26 cellular contexts compared by ENCODE assay signal in the genomic region with DNA sequence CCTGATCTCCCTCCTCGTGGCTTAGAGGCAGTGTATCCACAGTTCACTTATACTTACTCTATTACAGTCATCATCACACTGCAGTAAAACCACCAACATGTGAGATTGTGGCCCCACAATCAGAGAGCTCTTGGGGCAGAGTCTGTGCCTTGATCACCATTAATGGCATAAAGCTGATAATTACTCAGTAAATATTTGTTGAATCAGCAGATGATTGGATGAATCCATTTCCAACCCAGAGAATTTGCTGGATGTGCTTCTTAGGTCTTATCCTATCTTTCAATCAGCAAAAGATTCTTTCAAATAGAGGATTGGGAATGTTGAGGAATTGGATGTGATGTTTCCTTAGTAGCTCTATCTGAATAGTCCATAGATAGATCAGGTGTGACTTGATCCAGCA.
"Had no signal": no experiment of that assay in that cellular context is flagged by ENCODE, and none has a peak within 500 bp of the region (broad histone marks: within the 10 kb centered on the region; RNA-seq: fewer than 3 reads in every experiment).

No MANE protein-coding gene starts in this region.

- ATAC-seq: effector memory CD8-positive, alpha-beta T cell; esophagus mucosa; gastrocnemius medialis; heart right ventricle; left cardiac atrium; left lung; left ventricle myocardium superior; lower lobe of right lung; mucosa of descending colon had no signal

- H3K9me3 ChIP-seq: colonic mucosa, esophagus squamous epithelium, gastrocnemius medialis, heart right ventricle, left lung, lower lobe of right lung, mucosa of descending colon had no signal

- H3K27me3 ChIP-seq: colonic mucosa, esophagus squamous epithelium, gastrocnemius medialis had no signal

- FAIRE-seq: endometrium, islet of Langerhans, keratinocyte had no signal

- H3K27ac ChIP-seq: colonic mucosa, epithelial cell of prostate, esophagus squamous epithelium, gastrocnemius medialis, heart right ventricle, left lung, lower lobe of right lung had no signal

- DNase-seq: colonic mucosa; cortex of kidney; effector CD8-positive, alpha-beta T cell; effector memory CD8-positive, alpha-beta T cell; endodermal cell; erythroblast; esophagus squamous epithelium; foreskin fibroblast; foreskin melanocyte; gastrocnemius medialis; glutamatergic neuron; head of caudate nucleus; heart right ventricle; hippocampal formation; left cardiac atrium; left lung; left ventricle myocardium superior; lower lobe of right lung; mesenchymal stem cell; mucosa of descending colon; naive B cell had no signal

- H3K36me3 ChIP-seq: colonic mucosa, esophagus squamous epithelium, gastrocnemius medialis, heart right ventricle, left lung, lower lobe of right lung had no signal

- H3K4me3 ChIP-seq: colonic mucosa, esophagus squamous epithelium, gastrocnemius medialis, heart right ventricle, left lung, lower lobe of right lung, mucosa of descending colon had no signal

- H3K4me1 ChIP-seq: colonic mucosa, gastrocnemius medialis, left lung, lower lobe of right lung had no signal
